ENCODE assay signal across 1 cellular context in the genomic region with DNA sequence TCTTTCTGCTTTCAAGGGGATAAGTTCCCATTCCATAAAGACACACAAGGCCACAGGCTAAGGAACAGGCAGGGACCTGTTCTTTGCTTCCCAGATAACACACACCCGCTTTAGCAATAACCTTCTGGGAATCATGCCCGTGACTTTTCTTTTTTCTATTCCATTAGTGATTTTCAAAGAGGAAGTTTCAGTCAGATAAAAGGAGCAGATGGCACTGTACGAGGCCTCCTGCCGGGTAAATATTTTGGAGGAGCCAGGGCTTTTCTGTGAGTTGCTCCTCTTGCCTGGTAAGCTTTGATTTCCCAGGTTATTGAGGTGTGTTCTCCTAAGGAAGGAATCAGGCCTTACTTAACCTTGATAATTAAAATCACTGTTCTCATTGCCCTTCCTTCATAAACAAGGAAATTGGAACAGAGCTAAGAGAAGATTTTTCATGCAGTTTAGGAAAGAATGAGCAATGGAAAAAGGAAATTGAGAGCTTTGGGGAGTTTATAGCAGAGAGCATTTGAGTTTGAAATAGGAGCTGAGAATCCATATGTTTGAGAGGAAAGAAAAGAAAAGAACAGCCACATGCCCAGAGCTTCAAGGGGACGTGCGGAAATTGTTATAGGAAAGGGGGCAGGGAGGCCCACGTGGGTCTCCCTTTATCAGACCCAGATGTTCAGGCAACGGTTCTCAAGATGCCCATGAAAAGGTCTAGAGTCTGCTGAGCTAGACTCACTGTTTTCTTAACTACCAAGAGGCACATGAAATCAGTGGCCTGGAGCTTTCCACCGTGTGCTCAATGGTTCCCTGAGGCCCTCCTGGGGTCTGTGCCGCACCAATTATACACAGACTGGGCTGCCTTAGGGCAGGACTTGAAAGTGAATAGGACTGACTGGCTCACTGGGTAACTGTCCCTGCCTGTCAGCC.
TF ChIP-seq lines count a peak whose summit lies in the region.

No MANE protein-coding gene starts in this region.

TF ChIP-seq in HCT116, 20 proteins besides CTCF, POLR2A, EP300 and RAD21 (continued from another document):
- TF ChIP-seq, protein P1, sequence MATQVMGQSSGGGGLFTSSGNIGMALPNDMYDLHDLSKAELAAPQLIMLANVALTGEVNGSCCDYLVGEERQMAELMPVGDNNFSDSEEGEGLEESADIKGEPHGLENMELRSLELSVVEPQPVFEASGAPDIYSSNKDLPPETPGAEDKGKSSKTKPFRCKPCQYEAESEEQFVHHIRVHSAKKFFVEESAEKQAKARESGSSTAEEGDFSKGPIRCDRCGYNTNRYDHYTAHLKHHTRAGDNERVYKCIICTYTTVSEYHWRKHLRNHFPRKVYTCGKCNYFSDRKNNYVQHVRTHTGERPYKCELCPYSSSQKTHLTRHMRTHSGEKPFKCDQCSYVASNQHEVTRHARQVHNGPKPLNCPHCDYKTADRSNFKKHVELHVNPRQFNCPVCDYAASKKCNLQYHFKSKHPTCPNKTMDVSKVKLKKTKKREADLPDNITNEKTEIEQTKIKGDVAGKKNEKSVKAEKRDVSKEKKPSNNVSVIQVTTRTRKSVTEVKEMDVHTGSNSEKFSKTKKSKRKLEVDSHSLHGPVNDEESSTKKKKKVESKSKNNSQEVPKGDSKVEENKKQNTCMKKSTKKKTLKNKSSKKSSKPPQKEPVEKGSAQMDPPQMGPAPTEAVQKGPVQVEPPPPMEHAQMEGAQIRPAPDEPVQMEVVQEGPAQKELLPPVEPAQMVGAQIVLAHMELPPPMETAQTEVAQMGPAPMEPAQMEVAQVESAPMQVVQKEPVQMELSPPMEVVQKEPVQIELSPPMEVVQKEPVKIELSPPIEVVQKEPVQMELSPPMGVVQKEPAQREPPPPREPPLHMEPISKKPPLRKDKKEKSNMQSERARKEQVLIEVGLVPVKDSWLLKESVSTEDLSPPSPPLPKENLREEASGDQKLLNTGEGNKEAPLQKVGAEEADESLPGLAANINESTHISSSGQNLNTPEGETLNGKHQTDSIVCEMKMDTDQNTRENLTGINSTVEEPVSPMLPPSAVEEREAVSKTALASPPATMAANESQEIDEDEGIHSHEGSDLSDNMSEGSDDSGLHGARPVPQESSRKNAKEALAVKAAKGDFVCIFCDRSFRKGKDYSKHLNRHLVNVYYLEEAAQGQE (IDR thresholded peaks at IDR 0.05; ENCODE audit: low read depth): no peak
- TF ChIP-seq EZH2 (IDR thresholded peaks at IDR 0.05): no peak
- no peak for TF ChIP-seq EZH2phosphoT487 (IDR thresholded peaks at IDR 0.05; ENCODE audit: borderline replicate concordance)
- no peak for TF ChIP-seq TCF7L2 (IDR thresholded peaks at IDR 0.05; ENCODE audit: borderline replicate concordance, extremely low read depth, insufficient read depth, insufficient read length)
